8 cellular contexts compared by ENCODE assay signal in the genomic region with DNA sequence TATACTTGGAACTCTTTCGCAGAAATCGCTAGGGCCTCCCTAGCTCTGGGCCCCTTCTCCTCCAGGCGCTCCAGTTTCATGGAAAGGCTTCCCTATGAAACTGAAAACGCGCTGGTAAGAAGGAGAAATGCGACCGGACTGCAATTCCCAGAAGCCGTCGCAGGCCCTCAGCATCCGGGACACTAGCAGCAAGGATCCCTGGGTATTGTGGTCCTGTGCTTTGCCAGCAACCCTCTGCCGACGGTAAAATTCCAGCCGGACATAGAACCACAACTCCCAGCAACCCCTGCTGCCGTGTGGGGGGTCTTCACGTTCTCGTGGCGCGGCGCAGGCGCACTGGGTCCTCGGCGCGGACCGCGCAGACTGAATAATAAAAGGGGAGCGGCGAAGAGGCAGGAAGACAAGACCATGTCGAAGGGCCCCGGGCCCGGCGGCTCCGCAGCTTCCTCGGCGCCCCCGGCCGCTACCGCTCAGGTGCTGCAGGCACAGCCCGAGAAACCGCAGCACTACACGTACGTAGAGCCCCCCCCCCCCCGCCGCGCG. TPM values are rescaled to one million over a fixed set of nuclear protein-coding genes. Genes with fewer than 3 reads are reported as not detected.
A peak's percentile ranks its signal among the peaks of the same experiment; 100 is the strongest.
DNase-seq lines count a peak whose midpoint lies in the region; ATAC-seq and TF ChIP-seq lines count a peak whose summit lies in the region.

A gene with protein sequence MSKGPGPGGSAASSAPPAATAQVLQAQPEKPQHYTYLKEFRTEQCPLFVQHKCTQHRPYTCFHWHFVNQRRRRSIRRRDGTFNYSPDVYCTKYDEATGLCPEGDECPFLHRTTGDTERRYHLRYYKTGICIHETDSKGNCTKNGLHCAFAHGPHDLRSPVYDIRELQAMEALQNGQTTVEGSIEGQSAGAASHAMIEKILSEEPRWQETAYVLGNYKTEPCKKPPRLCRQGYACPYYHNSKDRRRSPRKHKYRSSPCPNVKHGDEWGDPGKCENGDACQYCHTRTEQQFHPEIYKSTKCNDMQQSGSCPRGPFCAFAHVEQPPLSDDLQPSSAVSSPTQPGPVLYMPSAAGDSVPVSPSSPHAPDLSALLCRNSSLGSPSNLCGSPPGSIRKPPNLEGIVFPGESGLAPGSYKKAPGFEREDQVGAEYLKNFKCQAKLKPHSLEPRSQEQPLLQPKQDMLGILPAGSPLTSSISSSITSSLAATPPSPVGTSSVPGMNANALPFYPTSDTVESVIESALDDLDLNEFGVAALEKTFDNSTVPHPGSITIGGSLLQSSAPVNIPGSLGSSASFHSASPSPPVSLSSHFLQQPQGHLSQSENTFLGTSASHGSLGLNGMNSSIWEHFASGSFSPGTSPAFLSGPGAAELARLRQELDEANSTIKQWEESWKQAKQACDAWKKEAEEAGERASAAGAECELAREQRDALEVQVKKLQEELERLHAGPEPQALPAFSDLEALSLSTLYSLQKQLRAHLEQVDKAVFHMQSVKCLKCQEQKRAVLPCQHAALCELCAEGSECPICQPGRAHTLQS (plus strand): TSS at position 334 of the 543 bp plus-strand sequence. CDS start 75 bp downstream, at position 409.

- peaks cover 57% of the 10 kb centered on the region for H3K4me1 ChIP-seq in CD4-positive, CD25-positive, alpha-beta regulatory T cell (ENCODE audit: control insufficient read depth, insufficient read depth, low read length, poor library complexity, severe bottlenecking)
- peaks cover 10% of the 10 kb centered on the region for H3K4me1 ChIP-seq in ectodermal cell (ENCODE audit: control insufficient read depth, insufficient read depth, low read length)

- 0 to 1% methylated on average over 42 to 45 of the region's 45 CpGs for WGBS in ectodermal cell, 2 experiments
- WGBS in lower leg skin, 2 donors, result 0% methylated on average over 27 to 40 of the region's 45 CpGs

- peak; percentile 72 to 75 for ATAC-seq in CD4-positive, CD25-positive, alpha-beta regulatory T cell (ENCODE audit: low read depth in 2 of 2)
- ATAC-seq in GM21367 (IDR thresholded peaks at IDR 0.05; ENCODE audit: unreplicated experiment), result peak; percentile 48

- no peaks in the 10 kb centered on the region for H3K27me3 ChIP-seq in CD4-positive, CD25-positive, alpha-beta regulatory T cell (ENCODE audit: control insufficient read depth, insufficient read depth, low read length)
- H3K27me3 ChIP-seq in ectodermal cell (ENCODE audit: control insufficient read depth, insufficient read depth, low read length, poor library complexity, severe bottlenecking), result no peaks in the 10 kb centered on the region

- H3K9me3 Mint-ChIP-seq in CD4-positive, CD25-positive, alpha-beta regulatory T cell, result peaks cover 0 to 3% (median 2%) of the 10 kb centered on the region in 7 donors

- peak within 1 kb of the TSS; percentile 87 to 97 (median 96) for H3K4me3 Mint-ChIP-seq in CD4-positive, CD25-positive, alpha-beta regulatory T cell

- no peaks in the 10 kb centered on the region for H3K36me3 ChIP-seq in CD4-positive, CD25-positive, alpha-beta regulatory T cell (ENCODE audit: control insufficient read depth, insufficient read depth, low read length)
- H3K36me3 ChIP-seq in ectodermal cell (ENCODE audit: control insufficient read depth, insufficient read depth, low read length), result peaks cover 3% of the 10 kb centered on the region

- TF ChIP-seq CTCF in lower leg skin (IDR thresholded peaks at IDR 0.05), result no peak

- H3K4me1 Mint-ChIP-seq in CD4-positive, CD25-positive, alpha-beta regulatory T cell, result peaks cover 13 to 60% (median 38%) of the 10 kb centered on the region in 4 donors

- H3K27ac ChIP-seq in CD4-positive, CD25-positive, alpha-beta regulatory T cell (ENCODE audit: insufficient read depth, low read length, poor library complexity, severe bottlenecking), result peak within 1 kb of the TSS; percentile 100
- peak within 1 kb of the TSS; percentile 100 for H3K27ac ChIP-seq in ectodermal cell (ENCODE audit: insufficient read depth, low read depth, low read length, poor library complexity, severe bottlenecking)

- TF ChIP-seq POLR2A in lower leg skin (IDR thresholded peaks at IDR 0.05), result no peak

- H3K9me3 ChIP-seq in CD4-positive, CD25-positive, alpha-beta regulatory T cell (ENCODE audit: control insufficient read depth in 2 of 2, low read length in 2 of 2), result no peaks in the 10 kb centered on the region
- H3K9me3 ChIP-seq in ectodermal cell (ENCODE audit: control insufficient read depth, low read length), result no peaks in the 10 kb centered on the region

- peak within 1 kb of the TSS; percentile 99 to 100 (median 100) for H3K27ac Mint-ChIP-seq in CD4-positive, CD25-positive, alpha-beta regulatory T cell

- H3K36me3 Mint-ChIP-seq in CD4-positive, CD25-positive, alpha-beta regulatory T cell, result peaks cover 2% of the 10 kb centered on the region

- DNase-seq in CD4-positive, CD25-positive, alpha-beta regulatory T cell, result peak; percentile 93 to 99 (median 97)
- peak; percentile 98 for DNase-seq in HT1080 (ENCODE audit: low read depth)
- DNase-seq in NK-92 treated with Interleukin-12 subunit alpha and Interleukin-12 subunit beta, amount 100 ng/mL, for 24 hours (lab: John Stamatoyannopoulos, UW), result peak; percentile 96
- DNase-seq in activated CD8-positive, alpha-beta memory T cell treated with anti-CD3 and anti-CD28 coated beads for 1 hour (ENCODE audit: extremely low read depth in 1 of 2, low read depth in 1 of 2), result peak; percentile 90 to 91
- DNase-seq in lower leg skin (ENCODE audit: low spot score in 2 of 2), result peak; percentile 98 to 99
- DNase-seq in stimulated activated CD4-positive, alpha-beta T cell treated with anti-CD3 and anti-CD28 coated beads, Interleukin-4, amount 100 ng/mL, for 24 hours, result peak; percentile 97

- H3K4me3 ChIP-seq in CD4-positive, CD25-positive, alpha-beta regulatory T cell (ENCODE audit: low read depth, low read length), result peak within 1 kb of the TSS; percentile 93
- H3K4me3 ChIP-seq in ectodermal cell (ENCODE audit: insufficient read depth, low read depth, low read length) (peak within 1 kb of the TSS; percentile 76), lower leg skin (ENCODE audit: low read depth, poor library complexity, severe bottlenecking) (peak within 1 kb of the TSS; percentile 34)

- intact Hi-C loops in lower leg skin (cut with DNase I; ENCODE audit: low total_unique reads), result no loop called here

- H3K27me3 Mint-ChIP-seq in CD4-positive, CD25-positive, alpha-beta regulatory T cell, result peaks cover 8% of the 10 kb centered on the region

RNA-seq across cellular contexts. Expression of the gene that starts here (rescaled TPM):
- 33.9 TPM for total RNA-seq in CD4-positive, CD25-positive, alpha-beta regulatory T cell
- 10 to 100 TPM; 15.3 to 24.5 (median 23.0) TPM for polyA plus RNA-seq in CD4-positive, CD25-positive, alpha-beta regulatory T cell
- total RNA-seq in HT1080 (2014; rRNA removed; shearing (Covaris generic)), result 26.3 and 26.8 TPM in 2 replicates
- 27.9 and 34.9 TPM in 2 replicates for polyA plus RNA-seq in HT1080 (2015; cell fraction: cytosol; rRNA removed)
- polyA plus RNA-seq in HT1080 (2015; cell fraction: nucleus; rRNA removed), result 25.1 and 29.0 TPM in 2 replicates
- 46.8 TPM for polyA plus RNA-seq in ectodermal cell (2013, experiment 1 of 4)
- polyA plus RNA-seq in ectodermal cell (2013, experiment 2 of 4), result 51.5 TPM
- polyA plus RNA-seq in ectodermal cell (2013, experiment 3 of 4), result 38.8 TPM
- polyA plus RNA-seq in ectodermal cell (2013, experiment 4 of 4), result 46.4 TPM
- total RNA-seq in lower leg skin, result 10 to 100 TPM; 26.5 to 42.5 (median 31.9) TPM

Comparison
In these comparisons a context has a peak if more than half of its experiments do, and no peak if none do; other contexts are left out.
1. Peak in every context shown above with its lines: DNase-seq, ATAC-seq, H3K4me3 ChIP-seq and H3K27ac ChIP-seq.
2. H3K4me3 ChIP-seq: peak in every context shown above with its lines; median percentile 93 in CD4-positive, CD25-positive, alpha-beta regulatory T cell; 76 in ectodermal cell; 34 in lower leg skin.